2 cellular contexts compared by ENCODE assay signal in the genomic region with DNA sequence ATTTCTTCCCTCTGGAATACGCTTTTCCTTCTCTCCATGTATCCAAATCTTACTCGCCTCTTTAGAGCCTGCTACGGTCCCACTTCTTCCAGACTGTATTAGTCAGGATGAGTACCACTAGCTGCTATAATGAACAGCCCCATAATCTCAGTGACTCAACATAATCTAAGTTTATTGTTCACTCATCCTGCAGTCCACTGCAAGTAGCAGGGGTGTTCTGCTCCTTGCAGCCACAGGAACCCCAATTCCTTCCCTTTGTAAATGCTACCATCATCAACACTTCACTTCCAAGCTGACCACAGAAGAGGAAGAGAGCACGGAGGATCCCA.
A peak's percentile ranks its signal among the peaks of the same experiment; 100 is the strongest.
TF ChIP-seq lines count a peak whose summit lies in the region.

No MANE protein-coding gene starts in this region.

TF ChIP-seq in HepG2, 621 proteins besides CTCF, POLR2A, EP300 and RAD21:
- peak; percentile 99 for TF ChIP-seq ZNF12 (CRISPR knock-in tag; IDR thresholded peaks at IDR 0.05)
- TF ChIP-seq, protein P1, sequence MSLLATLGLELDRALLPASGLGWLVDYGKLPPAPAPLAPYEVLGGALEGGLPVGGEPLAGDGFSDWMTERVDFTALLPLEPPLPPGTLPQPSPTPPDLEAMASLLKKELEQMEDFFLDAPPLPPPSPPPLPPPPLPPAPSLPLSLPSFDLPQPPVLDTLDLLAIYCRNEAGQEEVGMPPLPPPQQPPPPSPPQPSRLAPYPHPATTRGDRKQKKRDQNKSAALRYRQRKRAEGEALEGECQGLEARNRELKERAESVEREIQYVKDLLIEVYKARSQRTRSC (CRISPR knock-in tag; IDR thresholded peaks at IDR 0.05; ENCODE audit: low read depth): no peak

TF ChIP-seq in K562, 482 proteins besides CTCF, POLR2A, EP300 and RAD21:
- TF ChIP-seq ZNF12 (CRISPR knock-in tag; IDR thresholded peaks at IDR 0.05): peak; percentile 100
- peak in 1 of 2 experiments; percentile 55; a peak in 2 of 4 replicates for TF ChIP-seq KDM1A (IDR thresholded peaks at IDR 0.05)
- TF ChIP-seq BCOR (IDR thresholded peaks at IDR 0.05): peak; percentile 66
- TF ChIP-seq MAFG (tag; conservative IDR thresholded peaks at IDR 0.05): 0 out of 2 replicates have a peak, but pooled peaks have one; percentile 23
- TF ChIP-seq CBX3 (IDR thresholded peaks at IDR 0.05; ENCODE audit: borderline replicate concordance in 1 of 2, low read length in 2 of 2): 0 out of 3 replicates have a peak, but pooled peaks of 1 of the 2 experiments have one; percentile 49
- TF ChIP-seq TRIM24 (IDR thresholded peaks at IDR 0.05): peak; percentile 56 to 85
- TF ChIP-seq RFX1 (IDR thresholded peaks at IDR 0.05): no peak
- TF ChIP-seq XRCC5 (IDR thresholded peaks at IDR 0.05; ENCODE audit: low read depth, low read length): no peak
- TF ChIP-seq CEBPG (CRISPR knock-in tag; IDR thresholded peaks at IDR 0.05): no peak
- TF ChIP-seq CEBPG (tag; conservative IDR thresholded peaks at IDR 0.05 in 1 of 2, IDR thresholded peaks at IDR 0.05 in 1 of 2): no peak
- TF ChIP-seq, protein P2, sequence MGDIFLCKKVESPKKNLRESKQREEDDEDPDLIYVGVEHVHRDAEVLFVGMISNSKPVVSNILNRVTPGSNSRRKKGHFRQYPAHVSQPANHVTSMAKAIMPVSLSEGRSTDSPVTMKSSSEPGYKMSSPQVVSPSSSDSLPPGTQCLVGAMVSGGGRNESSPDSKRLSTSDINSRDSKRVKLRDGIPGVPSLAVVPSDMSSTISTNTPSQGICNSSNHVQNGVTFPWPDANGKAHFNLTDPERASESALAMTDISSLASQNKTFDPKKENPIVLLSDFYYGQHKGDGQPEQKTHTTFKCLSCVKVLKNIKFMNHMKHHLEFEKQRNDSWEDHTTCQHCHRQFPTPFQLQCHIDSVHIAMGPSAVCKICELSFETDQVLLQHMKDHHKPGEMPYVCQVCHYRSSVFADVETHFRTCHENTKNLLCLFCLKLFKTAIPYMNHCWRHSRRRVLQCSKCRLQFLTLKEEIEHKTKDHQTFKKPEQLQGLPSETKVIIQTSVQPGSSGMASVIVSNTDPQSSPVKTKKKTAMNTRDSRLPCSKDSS (IDR thresholded peaks at IDR 0.05; ENCODE audit: low read depth, partially characterized antibody): peak; percentile 23
- no peak for TF ChIP-seq MTA3 (IDR thresholded peaks at IDR 0.05; ENCODE audit: borderline replicate concordance)
- peak; percentile 24; the same call in 1 of the 2 replicates for TF ChIP-seq ZNF316 (IDR thresholded peaks at IDR 0.05)
- TF ChIP-seq, protein P3, sequence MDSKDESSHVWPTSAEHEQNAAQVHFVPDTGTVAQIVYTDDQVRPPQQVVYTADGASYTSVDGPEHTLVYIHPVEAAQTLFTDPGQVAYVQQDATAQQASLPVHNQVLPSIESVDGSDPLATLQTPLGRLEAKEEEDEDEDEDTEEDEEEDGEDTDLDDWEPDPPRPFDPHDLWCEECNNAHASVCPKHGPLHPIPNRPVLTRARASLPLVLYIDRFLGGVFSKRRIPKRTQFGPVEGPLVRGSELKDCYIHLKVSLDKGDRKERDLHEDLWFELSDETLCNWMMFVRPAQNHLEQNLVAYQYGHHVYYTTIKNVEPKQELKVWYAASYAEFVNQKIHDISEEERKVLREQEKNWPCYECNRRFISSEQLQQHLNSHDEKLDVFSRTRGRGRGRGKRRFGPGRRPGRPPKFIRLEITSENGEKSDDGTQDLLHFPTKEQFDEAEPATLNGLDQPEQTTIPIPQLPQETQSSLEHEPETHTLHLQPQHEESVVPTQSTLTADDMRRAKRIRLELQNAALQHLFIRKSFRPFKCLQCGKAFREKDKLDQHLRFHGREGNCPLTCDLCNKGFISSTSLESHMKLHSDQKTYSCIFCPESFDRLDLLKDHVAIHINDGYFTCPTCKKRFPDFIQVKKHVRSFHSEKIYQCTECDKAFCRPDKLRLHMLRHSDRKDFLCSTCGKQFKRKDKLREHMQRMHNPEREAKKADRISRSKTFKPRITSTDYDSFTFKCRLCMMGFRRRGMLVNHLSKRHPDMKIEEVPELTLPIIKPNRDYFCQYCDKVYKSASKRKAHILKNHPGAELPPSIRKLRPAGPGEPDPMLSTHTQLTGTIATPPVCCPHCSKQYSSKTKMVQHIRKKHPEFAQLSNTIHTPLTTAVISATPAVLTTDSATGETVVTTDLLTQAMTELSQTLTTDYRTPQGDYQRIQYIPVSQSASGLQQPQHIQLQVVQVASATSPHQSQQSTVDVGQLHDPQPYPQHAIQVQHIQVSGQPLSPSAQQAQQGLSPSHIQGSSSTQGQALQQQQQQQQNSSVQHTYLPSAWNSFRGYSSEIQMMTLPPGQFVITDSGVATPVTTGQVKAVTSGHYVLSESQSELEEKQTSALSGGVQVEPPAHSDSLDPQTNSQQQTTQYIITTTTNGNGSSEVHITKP (IDR thresholded peaks at IDR 0.05; ENCODE audit: partially characterized antibody): peak; percentile 32
- peak; percentile 46; the same call in 1 of the 2 replicates for TF ChIP-seq NFE2 (IDR thresholded peaks at IDR 0.05; ENCODE audit: low read depth)
- 0 out of 4 replicates have a peak, but pooled peaks of 1 of the 2 experiments have one; percentile 20 for TF ChIP-seq RCOR1 (IDR thresholded peaks at IDR 0.05; ENCODE audit: borderline replicate concordance in 1 of 2, low read depth in 2 of 2, low read length in 2 of 2)
- peak; percentile 81; the same call in 1 of the 2 replicates for TF ChIP-seq TRIM28 (IDR thresholded peaks at IDR 0.05)
